In the genomic region with DNA sequence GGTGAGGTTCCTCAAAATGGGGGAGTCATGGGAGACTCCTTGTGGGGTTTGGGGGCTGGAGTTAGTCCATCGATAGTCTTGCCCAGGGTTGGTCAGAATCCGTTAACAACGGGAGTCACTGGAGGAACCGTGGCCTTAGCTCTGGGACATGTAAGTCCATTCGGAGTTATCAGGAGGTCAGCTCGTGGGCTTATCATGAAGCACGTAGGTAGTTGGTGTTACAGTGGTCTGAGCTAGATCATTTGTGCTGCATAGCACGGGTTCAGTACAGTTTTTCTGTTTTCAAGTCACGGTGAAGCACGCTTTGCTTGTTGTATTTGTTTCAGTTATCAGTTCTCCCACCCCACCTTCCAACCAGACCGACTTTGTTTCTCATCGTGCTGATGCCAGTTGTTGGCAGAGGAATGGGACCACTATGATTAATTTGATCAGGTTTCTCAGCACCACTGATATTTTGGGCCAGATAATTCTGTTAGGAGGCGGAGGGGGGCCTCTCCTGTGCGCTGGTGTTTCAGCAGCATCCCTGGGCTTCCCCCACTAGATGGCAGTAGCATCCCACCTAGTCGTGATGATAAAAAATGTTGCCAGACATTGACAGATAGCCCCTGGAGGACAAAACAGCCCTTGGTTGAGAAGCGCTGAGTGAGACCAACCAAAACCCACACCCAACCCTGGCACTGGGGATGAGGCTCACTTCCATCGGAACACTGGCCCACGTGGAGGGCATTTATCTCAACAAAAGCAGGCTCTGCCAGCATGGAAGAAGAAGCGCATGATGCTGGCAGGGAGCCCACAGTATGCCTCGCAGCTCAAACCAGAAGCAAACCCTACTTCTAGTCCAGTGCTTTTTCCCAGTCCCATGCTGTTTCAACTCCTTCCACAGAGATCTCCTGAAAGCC, we compare ENCODE assay signal across 1 cellular context.
TF ChIP-seq lines count a peak whose summit lies in the region.

No MANE protein-coding gene starts in this region.

TF ChIP-seq in HEK293, 187 proteins besides CTCF, POLR2A, EP300 and RAD21 (continued from another document and continues in another):
- TF ChIP-seq, protein P1, sequence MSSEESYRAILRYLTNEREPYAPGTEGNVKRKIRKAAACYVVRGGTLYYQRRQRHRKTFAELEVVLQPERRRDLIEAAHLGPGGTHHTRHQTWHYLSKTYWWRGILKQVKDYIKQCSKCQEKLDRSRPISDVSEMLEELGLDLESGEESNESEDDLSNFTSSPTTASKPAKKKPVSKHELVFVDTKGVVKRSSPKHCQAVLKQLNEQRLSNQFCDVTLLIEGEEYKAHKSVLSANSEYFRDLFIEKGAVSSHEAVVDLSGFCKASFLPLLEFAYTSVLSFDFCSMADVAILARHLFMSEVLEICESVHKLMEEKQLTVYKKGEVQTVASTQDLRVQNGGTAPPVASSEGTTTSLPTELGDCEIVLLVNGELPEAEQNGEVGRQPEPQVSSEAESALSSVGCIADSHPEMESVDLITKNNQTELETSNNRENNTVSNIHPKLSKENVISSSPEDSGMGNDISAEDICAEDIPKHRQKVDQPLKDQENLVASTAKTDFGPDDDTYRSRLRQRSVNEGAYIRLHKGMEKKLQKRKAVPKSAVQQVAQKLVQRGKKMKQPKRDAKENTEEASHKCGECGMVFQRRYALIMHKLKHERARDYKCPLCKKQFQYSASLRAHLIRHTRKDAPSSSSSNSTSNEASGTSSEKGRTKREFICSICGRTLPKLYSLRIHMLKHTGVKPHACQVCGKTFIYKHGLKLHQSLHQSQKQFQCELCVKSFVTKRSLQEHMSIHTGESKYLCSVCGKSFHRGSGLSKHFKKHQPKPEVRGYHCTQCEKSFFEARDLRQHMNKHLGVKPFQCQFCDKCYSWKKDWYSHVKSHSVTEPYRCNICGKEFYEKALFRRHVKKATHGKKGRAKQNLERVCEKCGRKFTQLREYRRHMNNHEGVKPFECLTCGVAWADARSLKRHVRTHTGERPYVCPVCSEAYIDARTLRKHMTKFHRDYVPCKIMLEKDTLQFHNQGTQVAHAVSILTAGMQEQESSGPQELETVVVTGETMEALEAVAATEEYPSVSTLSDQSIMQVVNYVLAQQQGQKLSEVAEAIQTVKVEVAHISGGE (tag by site-specific recombination; conservative IDR thresholded peaks at IDR 0.05; ENCODE audit: low read depth) = no peak
- 0 out of 2 replicates have a peak, but pooled peaks have one; percentile 28 for TF ChIP-seq ZXDB (tag by site-specific recombination; IDR thresholded peaks at IDR 0.05)
- no peak for TF ChIP-seq ZNF350 (tag by site-specific recombination; IDR thresholded peaks at IDR 0.05)
- no peak for TF ChIP-seq HOXC10 (CRISPR knock-in tag; IDR thresholded peaks at IDR 0.05)
- TF ChIP-seq SCRT1 (tag by site-specific recombination; IDR thresholded peaks at IDR 0.05; ENCODE audit: borderline replicate concordance) = no peak
- TF ChIP-seq, protein P2, sequence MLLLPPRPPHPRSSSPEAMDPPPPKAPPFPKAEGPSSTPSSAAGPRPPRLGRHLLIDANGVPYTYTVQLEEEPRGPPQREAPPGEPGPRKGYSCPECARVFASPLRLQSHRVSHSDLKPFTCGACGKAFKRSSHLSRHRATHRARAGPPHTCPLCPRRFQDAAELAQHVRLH (tag by site-specific recombination; IDR thresholded peaks at IDR 0.05) = no peak
- no peak for TF ChIP-seq KLF9 (tag by site-specific recombination; IDR thresholded peaks at IDR 0.05; ENCODE audit: low read depth)
- TF ChIP-seq ZNF658 (tag by site-specific recombination; IDR thresholded peaks at IDR 0.05) = no peak
- TF ChIP-seq, protein P3, sequence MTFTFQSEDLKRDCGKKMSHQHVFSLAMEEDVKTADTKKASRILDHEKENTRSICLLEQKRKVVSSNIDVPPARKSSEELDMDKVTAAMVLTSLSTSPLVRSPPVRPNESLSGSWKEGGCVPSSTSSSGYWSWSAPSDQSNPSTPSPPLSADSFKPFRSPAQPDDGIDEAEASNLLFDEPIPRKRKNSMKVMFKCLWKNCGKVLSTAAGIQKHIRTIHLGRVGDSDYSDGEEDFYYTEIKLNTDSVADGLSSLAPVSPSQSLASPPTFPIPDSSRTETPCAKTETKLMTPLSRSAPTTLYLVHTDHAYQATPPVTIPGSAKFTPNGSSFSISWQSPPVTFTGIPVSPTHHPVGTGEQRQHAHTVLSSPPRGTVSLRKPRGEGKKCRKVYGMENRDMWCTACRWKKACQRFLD (tag by site-specific recombination; IDR thresholded peaks at IDR 0.05) = no peak
- no peak for TF ChIP-seq GLIS1 (tag by site-specific recombination; IDR thresholded peaks at IDR 0.05)
- no peak for TF ChIP-seq ZNF621 (tag by site-specific recombination; IDR thresholded peaks at IDR 0.05)
- TF ChIP-seq, protein P4, sequence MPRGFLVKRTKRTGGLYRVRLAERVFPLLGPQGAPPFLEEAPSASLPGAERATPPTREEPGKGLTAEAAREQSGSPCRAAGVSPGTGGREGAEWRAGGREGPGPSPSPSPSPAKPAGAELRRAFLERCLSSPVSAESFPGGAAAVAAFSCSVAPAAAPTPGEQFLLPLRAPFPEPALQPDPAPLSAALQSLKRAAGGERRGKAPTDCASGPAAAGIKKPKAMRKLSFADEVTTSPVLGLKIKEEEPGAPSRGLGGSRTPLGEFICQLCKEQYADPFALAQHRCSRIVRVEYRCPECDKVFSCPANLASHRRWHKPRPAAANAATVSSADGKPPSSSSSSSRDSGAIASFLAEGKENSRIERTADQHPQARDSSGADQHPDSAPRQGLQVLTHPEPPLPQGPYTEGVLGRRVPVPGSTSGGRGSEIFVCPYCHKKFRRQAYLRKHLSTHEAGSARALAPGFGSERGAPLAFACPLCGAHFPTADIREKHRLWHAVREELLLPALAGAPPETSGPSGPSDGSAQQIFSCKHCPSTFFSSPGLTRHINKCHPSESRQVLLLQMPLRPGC (tag by site-specific recombination; IDR thresholded peaks at IDR 0.05) = no peak
- TF ChIP-seq, protein P5, sequence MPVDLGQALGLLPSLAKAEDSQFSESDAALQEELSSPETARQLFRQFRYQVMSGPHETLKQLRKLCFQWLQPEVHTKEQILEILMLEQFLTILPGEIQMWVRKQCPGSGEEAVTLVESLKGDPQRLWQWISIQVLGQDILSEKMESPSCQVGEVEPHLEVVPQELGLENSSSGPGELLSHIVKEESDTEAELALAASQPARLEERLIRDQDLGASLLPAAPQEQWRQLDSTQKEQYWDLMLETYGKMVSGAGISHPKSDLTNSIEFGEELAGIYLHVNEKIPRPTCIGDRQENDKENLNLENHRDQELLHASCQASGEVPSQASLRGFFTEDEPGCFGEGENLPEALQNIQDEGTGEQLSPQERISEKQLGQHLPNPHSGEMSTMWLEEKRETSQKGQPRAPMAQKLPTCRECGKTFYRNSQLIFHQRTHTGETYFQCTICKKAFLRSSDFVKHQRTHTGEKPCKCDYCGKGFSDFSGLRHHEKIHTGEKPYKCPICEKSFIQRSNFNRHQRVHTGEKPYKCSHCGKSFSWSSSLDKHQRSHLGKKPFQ (tag by site-specific recombination; IDR thresholded peaks at IDR 0.05) = no peak
- TF ChIP-seq ZNF600 (tag by site-specific recombination; IDR thresholded peaks at IDR 0.05) = 0 out of 2 replicates have a peak, but pooled peaks have one; percentile 37
- no peak for TF ChIP-seq PRDM1 (tag by site-specific recombination; IDR thresholded peaks at IDR 0.05)
- 0 out of 2 replicates have a peak, but pooled peaks have one; percentile 9 for TF ChIP-seq ZSCAN30 (tag by site-specific recombination; IDR thresholded peaks at IDR 0.05)
- no peak for TF ChIP-seq ZNF830 (tag by site-specific recombination; IDR thresholded peaks at IDR 0.05; ENCODE audit: low read depth)
- no peak for TF ChIP-seq RBAK (tag by site-specific recombination; IDR thresholded peaks at IDR 0.05)
- TF ChIP-seq ZIC2 (tag by site-specific recombination; IDR thresholded peaks at IDR 0.05) = peak; percentile 22; the same call in 1 of the 2 replicates
- no peak for TF ChIP-seq SALL2 (tag by site-specific recombination; IDR thresholded peaks at IDR 0.05; ENCODE audit: borderline replicate concordance)
- TF ChIP-seq ZBTB20 (tag by site-specific recombination; IDR thresholded peaks at IDR 0.05) = no peak; the same call in 1 of the 2 replicates
- no peak for TF ChIP-seq ZNF747 (tag by site-specific recombination; IDR thresholded peaks at IDR 0.05)
- no peak for TF ChIP-seq GFI1B (tag by site-specific recombination; IDR thresholded peaks at IDR 0.05)
- TF ChIP-seq ZNF792 (tag by site-specific recombination; IDR thresholded peaks at IDR 0.05) = no peak
- TF ChIP-seq ZNF10 (tag by site-specific recombination; IDR thresholded peaks at IDR 0.05) = no peak
- no peak for TF ChIP-seq ZNF132 (tag by site-specific recombination; IDR thresholded peaks at IDR 0.05; ENCODE audit: borderline replicate concordance)
- TF ChIP-seq ZNF423 (tag by site-specific recombination; IDR thresholded peaks at IDR 0.05) = no peak
- 0 out of 2 replicates have a peak, but pooled peaks have one; percentile 16 for TF ChIP-seq ZNF394 (tag by site-specific recombination; IDR thresholded peaks at IDR 0.05; ENCODE audit: borderline replicate concordance)
- TF ChIP-seq ZNF585B (tag by site-specific recombination; IDR thresholded peaks at IDR 0.05) = no peak
- no peak for TF ChIP-seq ZNF837 (tag by site-specific recombination; IDR thresholded peaks at IDR 0.05)
- TF ChIP-seq, protein P6, sequence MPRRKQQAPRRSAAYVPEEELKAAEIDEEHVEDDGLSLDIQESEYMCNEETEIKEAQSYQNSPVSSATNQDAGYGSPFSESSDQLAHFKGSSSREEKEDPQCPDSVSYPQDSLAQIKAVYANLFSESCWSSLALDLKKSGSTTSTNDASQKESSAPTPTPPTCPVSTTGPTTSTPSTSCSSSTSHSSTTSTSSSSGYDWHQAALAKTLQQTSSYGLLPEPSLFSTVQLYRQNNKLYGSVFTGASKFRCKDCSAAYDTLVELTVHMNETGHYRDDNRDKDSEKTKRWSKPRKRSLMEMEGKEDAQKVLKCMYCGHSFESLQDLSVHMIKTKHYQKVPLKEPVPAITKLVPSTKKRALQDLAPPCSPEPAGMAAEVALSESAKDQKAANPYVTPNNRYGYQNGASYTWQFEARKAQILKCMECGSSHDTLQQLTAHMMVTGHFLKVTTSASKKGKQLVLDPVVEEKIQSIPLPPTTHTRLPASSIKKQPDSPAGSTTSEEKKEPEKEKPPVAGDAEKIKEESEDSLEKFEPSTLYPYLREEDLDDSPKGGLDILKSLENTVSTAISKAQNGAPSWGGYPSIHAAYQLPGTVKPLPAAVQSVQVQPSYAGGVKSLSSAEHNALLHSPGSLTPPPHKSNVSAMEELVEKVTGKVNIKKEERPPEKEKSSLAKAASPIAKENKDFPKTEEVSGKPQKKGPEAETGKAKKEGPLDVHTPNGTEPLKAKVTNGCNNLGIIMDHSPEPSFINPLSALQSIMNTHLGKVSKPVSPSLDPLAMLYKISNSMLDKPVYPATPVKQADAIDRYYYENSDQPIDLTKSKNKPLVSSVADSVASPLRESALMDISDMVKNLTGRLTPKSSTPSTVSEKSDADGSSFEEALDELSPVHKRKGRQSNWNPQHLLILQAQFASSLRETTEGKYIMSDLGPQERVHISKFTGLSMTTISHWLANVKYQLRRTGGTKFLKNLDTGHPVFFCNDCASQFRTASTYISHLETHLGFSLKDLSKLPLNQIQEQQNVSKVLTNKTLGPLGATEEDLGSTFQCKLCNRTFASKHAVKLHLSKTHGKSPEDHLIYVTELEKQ (tag by site-specific recombination; IDR thresholded peaks at IDR 0.05; ENCODE audit: borderline replicate concordance) = peak; percentile 28; the same call in 1 of the 2 replicates
- TF ChIP-seq ZNF544 (tag by site-specific recombination; IDR thresholded peaks at IDR 0.05) = no peak
- TF ChIP-seq, protein P7, sequence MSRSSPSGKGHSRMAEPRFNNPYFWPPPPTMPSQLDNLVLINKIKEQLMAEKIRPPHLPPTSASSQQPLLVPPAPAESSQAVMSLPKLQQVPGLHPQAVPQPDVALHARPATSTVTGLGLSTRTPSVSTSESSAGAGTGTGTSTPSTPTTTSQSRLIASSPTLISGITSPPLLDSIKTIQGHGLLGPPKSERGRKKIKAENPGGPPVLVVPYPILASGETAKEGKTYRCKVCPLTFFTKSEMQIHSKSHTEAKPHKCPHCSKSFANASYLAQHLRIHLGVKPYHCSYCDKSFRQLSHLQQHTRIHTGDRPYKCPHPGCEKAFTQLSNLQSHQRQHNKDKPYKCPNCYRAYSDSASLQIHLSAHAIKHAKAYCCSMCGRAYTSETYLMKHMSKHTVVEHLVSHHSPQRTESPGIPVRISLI (tag by site-specific recombination; IDR thresholded peaks at IDR 0.05) = peak; percentile 70; the same call in 1 of the 2 replicates
- TF ChIP-seq ZFP41 (tag by site-specific recombination; IDR thresholded peaks at IDR 0.05; ENCODE audit: borderline replicate concordance) = no peak
- TF ChIP-seq ZNF138 (tag by site-specific recombination; IDR thresholded peaks at IDR 0.05; ENCODE audit: borderline replicate concordance) = no peak
- TF ChIP-seq ZNF610 (tag by site-specific recombination; IDR thresholded peaks at IDR 0.05; ENCODE audit: borderline replicate concordance) = no peak
- TF ChIP-seq KLF10 (tag by site-specific recombination; IDR thresholded peaks at IDR 0.05) = no peak
- no peak for TF ChIP-seq ZSCAN16 (tag by site-specific recombination; IDR thresholded peaks at IDR 0.05)
- TF ChIP-seq ZBTB21 (tag by site-specific recombination; IDR thresholded peaks at IDR 0.05) = no peak
- TF ChIP-seq, protein P8, sequence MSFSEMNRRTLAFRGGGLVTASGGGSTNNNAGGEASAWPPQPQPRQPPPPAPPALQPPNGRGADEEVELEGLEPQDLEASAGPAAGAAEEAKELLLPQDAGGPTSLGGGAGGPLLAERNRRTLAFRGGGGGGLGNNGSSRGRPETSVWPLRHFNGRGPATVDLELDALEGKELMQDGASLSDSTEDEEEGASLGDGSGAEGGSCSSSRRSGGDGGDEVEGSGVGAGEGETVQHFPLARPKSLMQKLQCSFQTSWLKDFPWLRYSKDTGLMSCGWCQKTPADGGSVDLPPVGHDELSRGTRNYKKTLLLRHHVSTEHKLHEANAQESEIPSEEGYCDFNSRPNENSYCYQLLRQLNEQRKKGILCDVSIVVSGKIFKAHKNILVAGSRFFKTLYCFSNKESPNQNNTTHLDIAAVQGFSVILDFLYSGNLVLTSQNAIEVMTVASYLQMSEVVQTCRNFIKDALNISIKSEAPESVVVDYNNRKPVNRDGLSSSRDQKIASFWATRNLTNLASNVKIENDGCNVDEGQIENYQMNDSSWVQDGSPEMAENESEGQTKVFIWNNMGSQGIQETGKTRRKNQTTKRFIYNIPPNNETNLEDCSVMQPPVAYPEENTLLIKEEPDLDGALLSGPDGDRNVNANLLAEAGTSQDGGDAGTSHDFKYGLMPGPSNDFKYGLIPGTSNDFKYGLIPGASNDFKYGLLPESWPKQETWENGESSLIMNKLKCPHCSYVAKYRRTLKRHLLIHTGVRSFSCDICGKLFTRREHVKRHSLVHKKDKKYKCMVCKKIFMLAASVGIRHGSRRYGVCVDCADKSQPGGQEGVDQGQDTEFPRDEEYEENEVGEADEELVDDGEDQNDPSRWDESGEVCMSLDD (tag by site-specific recombination; IDR thresholded peaks at IDR 0.05) = no peak
- no peak for TF ChIP-seq ZNF248 (tag by site-specific recombination; IDR thresholded peaks at IDR 0.05)
- no peak for TF ChIP-seq IKZF3 (tag by site-specific recombination; IDR thresholded peaks at IDR 0.05)
- no peak for TF ChIP-seq KLF1 (tag by site-specific recombination; IDR thresholded peaks at IDR 0.05)
- TF ChIP-seq, protein P9, sequence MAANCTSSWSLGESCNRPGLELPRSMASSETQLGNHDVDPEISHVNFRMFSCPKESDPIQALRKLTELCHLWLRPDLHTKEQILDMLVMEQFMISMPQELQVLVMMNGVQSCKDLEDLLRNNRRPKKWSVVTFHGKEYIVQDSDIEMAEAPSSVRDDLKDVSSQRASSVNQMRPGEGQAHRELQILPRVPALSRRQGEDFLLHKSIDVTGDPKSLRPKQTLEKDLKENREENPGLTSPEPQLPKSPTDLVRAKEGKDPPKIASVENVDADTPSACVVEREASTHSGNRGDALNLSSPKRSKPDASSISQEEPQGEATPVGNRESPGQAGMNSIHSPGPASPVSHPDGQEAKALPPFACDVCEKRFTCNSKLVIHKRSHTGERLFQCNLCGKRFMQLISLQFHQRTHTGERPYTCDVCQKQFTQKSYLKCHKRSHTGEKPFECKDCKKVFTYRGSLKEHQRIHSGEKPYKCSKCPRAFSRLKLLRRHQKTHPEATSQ (tag by site-specific recombination; IDR thresholded peaks at IDR 0.05) = no peak
